Comparison of ENCODE assay signal across 36 cellular contexts in the genomic region with DNA sequence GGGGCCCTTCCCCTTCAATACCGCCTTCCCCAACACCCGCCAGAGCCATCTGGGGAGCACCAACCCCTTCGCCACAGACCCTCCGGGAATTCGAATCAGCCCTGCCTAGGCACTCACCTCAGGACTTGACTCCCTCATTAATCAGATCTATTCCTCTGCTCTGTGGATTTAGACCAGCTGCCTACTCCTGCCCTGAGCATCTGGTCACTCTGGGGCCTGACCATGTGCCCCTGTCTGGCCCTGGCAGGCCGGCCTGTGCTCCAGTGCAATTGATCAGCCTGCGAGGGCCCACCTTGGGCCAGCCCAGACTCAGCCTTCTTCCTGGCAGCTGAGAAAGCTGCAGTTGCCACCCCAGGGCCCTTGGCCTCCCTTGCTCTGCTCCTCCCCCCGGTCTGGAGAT. TPM values are rescaled to one million over a fixed set of nuclear protein-coding genes. Genes with fewer than 3 reads are reported as not detected.
"Had no signal": no experiment of that assay in that cellular context is flagged by ENCODE, and none has a peak within 500 bp of the region (broad histone marks: within the 10 kb centered on the region; RNA-seq: fewer than 3 reads in every experiment).

No MANE protein-coding gene starts in this region.

- H3K36me3 ChIP-seq: adrenal gland, breast epithelium, SJSA1 had no signal

- H3K4me1 Mint-ChIP-seq: activated CD4-positive, alpha-beta T cell treated with anti-CD3 and anti-CD28 coated beads, Interleukin-2, amount 10 ng/mL, durations not matched to agents 24 days and 14 days; activated T-helper 17 cell treated with anti-CD3 and anti-CD28 coated beads, Interleukin-2, amount 50 U/mL, for 72 hours had no signal

- H3K4me1 ChIP-seq: adrenal gland, body of pancreas, breast epithelium, SJSA1 had no signal

- H3K27ac Mint-ChIP-seq: activated CD4-positive, alpha-beta T cell treated with anti-CD3 and anti-CD28 coated beads, Interleukin-2, amount 10 ng/mL, durations not matched to agents 24 days and 14 days; activated CD8-positive, alpha-beta T cell treated with anti-CD3 and anti-CD28 coated beads for 36 hours; activated T-cell treated with anti-CD3 and anti-CD28 coated beads, Interleukin-2, amount 50 U/mL, for 72 hours; activated T-helper 17 cell treated with anti-CD3 and anti-CD28 coated beads, Interleukin-2, amount 50 U/mL, for 72 hours had no signal

- H3K36me3 Mint-ChIP-seq: activated naive CD4-positive, alpha-beta T cell treated with anti-CD3 and anti-CD28 coated beads, Interleukin-2, amount 50 U/mL, for 72 hours had no signal

- H3K9me3 Mint-ChIP-seq: activated CD4-positive, alpha-beta T cell treated with anti-CD3 and anti-CD28 coated beads, Interleukin-2, amount 10 ng/mL, durations not matched to agents 24 days and 14 days; activated CD8-positive, alpha-beta T cell treated with anti-CD3 and anti-CD28 coated beads for 36 hours; activated naive CD4-positive, alpha-beta T cell treated with anti-CD3 and anti-CD28 coated beads, Interleukin-2, amount 50 U/mL, for 72 hours; activated T-cell treated with anti-CD3 and anti-CD28 coated beads, Interleukin-2, amount 50 U/mL, for 72 hours; activated T-helper 17 cell treated with anti-CD3 and anti-CD28 coated beads, Interleukin-2, amount 50 U/mL, for 72 hours had no signal

- H3K27ac ChIP-seq: adrenal gland, body of pancreas, breast epithelium, SJSA1, VCaP had no signal

- DNase-seq: activated CD4-positive, alpha-beta T cell treated with anti-CD3 and anti-CD28 coated beads, Interleukin-2, amount 10 ng/mL, durations not matched to agents 24 days and 14 days; activated CD4-positive, alpha-beta T cell treated with anti-CD3 and anti-CD28 coated beads, Interleukin-2, amount 50 U/mL, for 4 hours; activated CD8-positive, alpha-beta T cell treated with anti-CD3 and anti-CD28 coated beads for 36 hours; activated effector memory CD4-positive, alpha-beta T cell treated with anti-CD3 and anti-CD28 coated beads, Interleukin-2, amount 50 U/mL, for 16 hours; activated naive CD4-positive, alpha-beta T cell; activated T-cell treated with anti-CD3 and anti-CD28 coated beads, Interleukin-2, amount 50 U/mL, for 1 hour; activated T-cell treated with anti-CD3 and anti-CD28 coated beads, Interleukin-2, amount 50 U/mL, for 72 hours; adrenal gland; body of pancreas; MM.1S; MV-4-11; NCI-H1092 treated with DMSO at 0.1 percent for 48 hours; NCI-H1417; NCI-H146; NCI-H187; NCI-H2029 treated with DMSO at 0.1 percent for 48 hours; NCI-H2171 treated with DMSO at 0.1 percent for 48 hours; NCI-H2227 treated with DMSO at 0.1 percent for 48 hours; NCI-H446; NCI-H510A treated with DMSO at 0.1 percent for 48 hours; NCI-H526 treated with DMSO at 0.1 percent for 48 hours; NCI-H774; RPMI8226; SHP77 treated with DMSO at 0.1 percent for 48 hours; SW 1271; T-helper 1 cell; T-helper 2 cell; T-helper 9 cell had no signal

- ATAC-seq: activated CD8-positive, alpha-beta T cell treated with anti-CD3 and anti-CD28 coated beads for 36 hours; activated naive CD4-positive, alpha-beta T cell treated with anti-CD3 and anti-CD28 coated beads, Interleukin-2, amount 50 U/mL, for 72 hours; activated T-cell treated with anti-CD3 and anti-CD28 coated beads, Interleukin-2, amount 50 U/mL, for 72 hours; activated T-helper 17 cell treated with anti-CD3 and anti-CD28 coated beads, Interleukin-2, amount 50 U/mL, for 72 hours; body of pancreas; Panc1 had no signal

- H3K4me3 ChIP-seq: adrenal gland, body of pancreas, breast epithelium, SJSA1 had no signal

- H3K27me3 ChIP-seq: adrenal gland, body of pancreas had no signal

- H3K4me3 Mint-ChIP-seq: activated CD4-positive, alpha-beta T cell treated with anti-CD3 and anti-CD28 coated beads, Interleukin-2, amount 10 ng/mL, durations not matched to agents 24 days and 14 days; activated CD8-positive, alpha-beta T cell treated with anti-CD3 and anti-CD28 coated beads for 36 hours; activated T-cell treated with anti-CD3 and anti-CD28 coated beads, Interleukin-2, amount 50 U/mL, for 72 hours; activated T-helper 17 cell treated with anti-CD3 and anti-CD28 coated beads, Interleukin-2, amount 50 U/mL, for 72 hours had no signal

- H3K9me3 ChIP-seq: adrenal gland, body of pancreas, breast epithelium, SJSA1 had no signal

RNA-seq across cellular contexts. Expression of gene GRM4, which starts 46.0 kb away (rescaled TPM):
- total RNA-seq: activated CD4-positive, alpha-beta T cell treated with anti-CD3 and anti-CD28 coated beads, Interleukin-2, amount 10 ng/mL, durations not matched to agents 24 days and 14 days; activated T-helper 17 cell treated with anti-CD3 and anti-CD28 coated beads, Interleukin-2, amount 50 U/mL, for 72 hours; adrenal gland; breast epithelium; cardiac septum; LHCN-M2; SJSA1 had no signal
- polyA plus RNA-seq: adrenal gland had no signal
